ENCODE assay signal across 1 cellular context in the genomic region with DNA sequence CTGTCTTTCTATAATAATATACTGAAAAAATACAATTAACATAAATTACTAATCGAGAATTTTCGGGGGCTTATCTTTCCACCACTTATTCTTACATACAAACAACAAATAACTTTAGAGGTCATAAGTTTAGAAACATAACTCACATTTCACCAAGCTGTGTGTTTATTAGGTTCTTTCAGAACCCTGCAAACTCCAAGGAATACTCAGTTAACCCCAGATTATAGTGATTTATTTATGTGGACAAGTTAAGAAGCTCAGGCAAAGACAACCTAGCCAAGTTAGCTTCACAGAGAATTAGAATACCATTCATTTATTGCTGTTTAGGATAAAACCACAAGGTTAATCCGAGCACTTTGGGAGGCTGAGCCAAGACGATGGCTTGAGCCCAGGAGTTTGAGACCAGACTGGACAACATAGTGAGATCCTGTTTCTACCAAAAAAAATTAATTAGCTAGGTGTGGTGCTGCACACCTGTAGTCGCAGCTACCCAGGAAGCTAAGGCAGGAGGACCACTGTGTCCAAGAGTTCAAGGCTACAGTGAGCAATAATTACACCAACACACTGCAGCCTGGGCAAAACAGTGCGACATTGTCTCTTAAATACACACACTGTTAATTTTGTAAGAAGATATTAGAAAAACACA.
TF ChIP-seq lines count a peak whose summit lies in the region.

No MANE protein-coding gene starts in this region.

TF ChIP-seq in SK-N-SH, 30 proteins besides CTCF, POLR2A, EP300 and RAD21:
- TF ChIP-seq TCF12 (IDR thresholded peaks at IDR 0.05), result no peak
- TF ChIP-seq, protein P1, sequence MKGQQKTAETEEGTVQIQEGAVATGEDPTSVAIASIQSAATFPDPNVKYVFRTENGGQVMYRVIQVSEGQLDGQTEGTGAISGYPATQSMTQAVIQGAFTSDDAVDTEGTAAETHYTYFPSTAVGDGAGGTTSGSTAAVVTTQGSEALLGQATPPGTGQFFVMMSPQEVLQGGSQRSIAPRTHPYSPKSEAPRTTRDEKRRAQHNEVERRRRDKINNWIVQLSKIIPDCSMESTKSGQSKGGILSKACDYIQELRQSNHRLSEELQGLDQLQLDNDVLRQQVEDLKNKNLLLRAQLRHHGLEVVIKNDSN (IDR thresholded peaks at IDR 0.05; ENCODE audit: borderline replicate concordance, low read depth), result no peak
- 0 out of 2 replicates have a peak, but pooled peaks have one; percentile 10 for TF ChIP-seq NFIC (IDR thresholded peaks at IDR 0.05; ENCODE audit: borderline replicate concordance)
